1 cellular context compared by ENCODE assay signal in genomic region chr20:5933802-5934436, GRCh38.
TF ChIP-seq lines count a peak whose summit lies in the region.

No MANE protein-coding gene starts in this region.

TF ChIP-seq in endothelial cell of umbilical vein, 7 proteins besides CTCF, POLR2A, EP300 and RAD21 (continued from another document):
- no peak for TF ChIP-seq POLR2AphosphoS5 (IDR thresholded peaks at IDR 0.05; ENCODE audit: insufficient read depth, low read depth, low read length)
- TF ChIP-seq JUN (IDR thresholded peaks at IDR 0.05; ENCODE audit: borderline replicate concordance, insufficient read depth, insufficient read length, low read depth), result no peak
- TF ChIP-seq MYC (IDR thresholded peaks at IDR 0.05; ENCODE audit: low read depth, low read length), result no peak
- TF ChIP-seq EZH2 (IDR thresholded peaks at IDR 0.05; ENCODE audit: borderline replicate concordance, low read depth, low read length, severe bottlenecking), result no peak
- TF ChIP-seq FOS (IDR thresholded peaks at IDR 0.05; ENCODE audit: borderline replicate concordance, insufficient read depth, low read length), result no peak
- no peak for TF ChIP-seq GATA2 (IDR thresholded peaks at IDR 0.05; ENCODE audit: insufficient read depth, insufficient read length, low read depth, low read length)
